ENCODE assay signal across 13 cellular contexts in the genomic region with DNA sequence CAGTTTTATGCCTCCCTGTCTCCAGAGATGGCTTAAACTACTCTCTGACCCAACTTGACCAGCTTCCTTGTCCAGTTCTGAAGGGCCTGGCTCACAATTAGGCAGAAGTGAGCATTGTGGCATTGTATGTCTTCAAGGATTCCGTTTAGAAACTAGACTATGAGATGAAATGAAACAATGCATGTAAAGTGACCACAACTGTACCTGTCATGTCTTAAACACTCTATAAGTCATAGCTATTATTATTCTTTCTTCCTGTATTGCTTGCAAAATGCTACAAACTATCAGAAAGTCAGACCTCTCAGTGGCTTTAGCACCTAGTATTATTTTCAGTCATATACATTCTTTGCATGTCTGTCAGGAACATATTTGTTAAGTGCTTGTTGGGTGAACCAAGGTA.
DNase-seq lines count a peak whose midpoint lies in the region; ATAC-seq and FAIRE-seq lines count a peak whose summit lies in the region.
"Had no signal": no experiment of that assay in that cellular context is flagged by ENCODE, and none has a peak within 500 bp of the region (broad histone marks: within the 10 kb centered on the region; RNA-seq: fewer than 3 reads in every experiment).

No MANE protein-coding gene starts in this region.

- H3K4me3 Mint-ChIP-seq in activated naive CD8-positive, alpha-beta T cell treated with anti-CD3 and anti-CD28 coated beads, Interleukin-2, amount 50 U/mL, for 24 hours = no peak overlapping the region
- H3K4me3 Mint-ChIP-seq: T-helper 1 cell treated with Interleukin-12 subunit alpha and Interleukin-12 subunit beta and Interleukin-4 antibody, amounts not matched to agents 30 μg/mL and 1 μg/mL, for 36 hours had no signal

- peaks cover 80% of the 10 kb centered on the region for H3K4me1 Mint-ChIP-seq in activated naive CD8-positive, alpha-beta T cell treated with anti-CD3 and anti-CD28 coated beads, Interleukin-2, amount 50 U/mL, for 24 hours

- peaks cover 5% of the 10 kb centered on the region for H3K9me3 Mint-ChIP-seq in activated naive CD8-positive, alpha-beta T cell treated with anti-CD3 and anti-CD28 coated beads, Interleukin-2, amount 50 U/mL, for 24 hours
- H3K9me3 Mint-ChIP-seq: T-helper 1 cell treated with Interleukin-12 subunit alpha and Interleukin-12 subunit beta and Interleukin-4 antibody, amounts not matched to agents 30 μg/mL and 1 μg/mL, for 36 hours had no signal

- H3K27ac Mint-ChIP-seq in activated naive CD8-positive, alpha-beta T cell treated with anti-CD3 and anti-CD28 coated beads, Interleukin-2, amount 50 U/mL, for 24 hours = peak overlapping the region; percentile 52
- H3K27ac Mint-ChIP-seq: T-helper 1 cell treated with Interleukin-12 subunit alpha and Interleukin-12 subunit beta and Interleukin-4 antibody, amounts not matched to agents 30 μg/mL and 1 μg/mL, for 36 hours had no signal

- DNase-seq in activated naive CD8-positive, alpha-beta T cell treated with anti-CD3 and anti-CD28 coated beads, Interleukin-2, amount 50 U/mL, for 24 hours = no peak
- no peak for DNase-seq in RCC 7860 (ENCODE audit: low spot score)
- DNase-seq in AG08395 (ENCODE audit: low spot score) = no peak
- no peak for DNase-seq in NCI-H187 (lab: John Stamatoyannopoulos, UW)
- no peak for DNase-seq in NCI-H446 (lab: John Stamatoyannopoulos, UW)
- DNase-seq: activated gamma-delta T cell, DMS79 treated with DMSO at 0.1 percent for 48 hours, left colon, retina had no signal

- no peaks in the 10 kb centered on the region for H3K27me3 Mint-ChIP-seq in activated naive CD8-positive, alpha-beta T cell treated with anti-CD3 and anti-CD28 coated beads, Interleukin-2, amount 50 U/mL, for 24 hours

- no peak for FAIRE-seq in RCC 7860 (lab: Jason Lieb, UNC)

- peaks cover 23% of the 10 kb centered on the region for H3K36me3 Mint-ChIP-seq in activated naive CD8-positive, alpha-beta T cell treated with anti-CD3 and anti-CD28 coated beads, Interleukin-2, amount 50 U/mL, for 24 hours (ENCODE audit: low read depth)

- ATAC-seq in GM18511 (IDR thresholded peaks at IDR 0.05; ENCODE audit: unreplicated experiment) (peak; percentile 93), GM19463 (IDR thresholded peaks at IDR 0.05; ENCODE audit: unreplicated experiment) (peak; percentile 83), HG02973 (IDR thresholded peaks at IDR 0.05; ENCODE audit: unreplicated experiment) (peak; percentile 96)
- ATAC-seq in activated naive CD8-positive, alpha-beta T cell treated with anti-CD3 and anti-CD28 coated beads, Interleukin-2, amount 50 U/mL, for 24 hours = peak; percentile 72
- ATAC-seq: left colon had no signal
